19 cellular contexts compared by ENCODE assay signal in the genomic region with DNA sequence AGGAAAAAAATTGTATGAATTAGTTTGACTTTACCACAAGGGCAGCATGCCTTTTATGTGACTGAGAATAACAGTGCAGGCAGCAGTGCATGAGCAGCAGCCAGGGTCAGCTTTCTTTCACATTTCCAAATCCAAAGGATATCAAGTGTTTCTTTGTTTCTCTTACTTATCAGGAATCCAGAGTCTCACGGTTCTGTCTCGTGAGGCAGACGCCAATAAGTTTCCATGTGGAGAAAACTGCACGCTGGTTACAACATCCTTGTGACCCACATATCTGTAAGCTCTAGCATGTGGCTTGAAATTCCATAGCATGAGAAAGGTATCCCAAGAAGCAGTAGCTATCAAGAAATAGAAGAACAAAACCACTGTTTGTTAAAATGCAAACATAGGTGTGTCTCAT.
"Had no signal": no experiment of that assay in that cellular context is flagged by ENCODE, and none has a peak within 500 bp of the region (broad histone marks: within the 10 kb centered on the region; RNA-seq: fewer than 3 reads in every experiment).

No MANE protein-coding gene starts in this region.

- DNase-seq: activated CD4-positive, alpha-beta T cell treated with anti-CD3 and anti-CD28 coated beads, Interleukin-2, amount 50 U/mL, for 48 hours; activated CD8-positive, alpha-beta memory T cell treated with anti-CD3 and anti-CD28 coated beads, Interleukin-2, amount 10 ng/mL, durations not matched to agents 7 days and 5 days; activated naive CD4-positive, alpha-beta T cell treated with anti-CD3 and anti-CD28 coated beads, Interleukin-2, amount 50 U/mL, for 16 hours; activated T-cell treated with anti-CD3 and anti-CD28 coated beads, Interleukin-2, amount 50 U/mL, for 1 hour; central memory CD4-positive, alpha-beta T cell; effector CD4-positive, alpha-beta T cell; esophagus squamous epithelium; heart right ventricle; mammary epithelial cell; naive thymus-derived CD8-positive, alpha-beta T cell; pancreas; stimulated activated CD4-positive, alpha-beta T cell treated with anti-CD3 and anti-CD28 coated beads, Interleukin-15, amount 100 ng/mL, for 24 hours; stimulated activated CD4-positive, alpha-beta T cell treated with anti-CD3 and anti-CD28 coated beads, Interleukin-4, amount 100 ng/mL, for 1 hour; stimulated activated naive CD4-positive, alpha-beta T cell; T-cell; T-helper 9 cell; upper lobe of left lung had no signal

- H3K4me1 ChIP-seq: esophagus squamous epithelium, heart right ventricle, pancreas, upper lobe of left lung had no signal

- H3K36me3 ChIP-seq: pancreas had no signal

- ATAC-seq: activated CD8-positive, alpha-beta memory T cell treated with anti-CD3 and anti-CD28 coated beads, Interleukin-2, amount 10 ng/mL, durations not matched to agents 7 days and 5 days; naive thymus-derived CD8-positive, alpha-beta T cell; T-cell had no signal

- H3K4me3 ChIP-seq: coronary artery, esophagus squamous epithelium, heart right ventricle, pancreas, SK-N-MC, upper lobe of left lung had no signal

- H3K27me3 ChIP-seq: esophagus squamous epithelium, heart right ventricle, pancreas, upper lobe of left lung had no signal

- H3K9me3 ChIP-seq: esophagus squamous epithelium, heart right ventricle, pancreas, upper lobe of left lung had no signal

- H3K27ac ChIP-seq: coronary artery, esophagus squamous epithelium, heart right ventricle, SK-N-MC, upper lobe of left lung had no signal
